Comparison of ENCODE assay signal across 26 cellular contexts in the genomic region with DNA sequence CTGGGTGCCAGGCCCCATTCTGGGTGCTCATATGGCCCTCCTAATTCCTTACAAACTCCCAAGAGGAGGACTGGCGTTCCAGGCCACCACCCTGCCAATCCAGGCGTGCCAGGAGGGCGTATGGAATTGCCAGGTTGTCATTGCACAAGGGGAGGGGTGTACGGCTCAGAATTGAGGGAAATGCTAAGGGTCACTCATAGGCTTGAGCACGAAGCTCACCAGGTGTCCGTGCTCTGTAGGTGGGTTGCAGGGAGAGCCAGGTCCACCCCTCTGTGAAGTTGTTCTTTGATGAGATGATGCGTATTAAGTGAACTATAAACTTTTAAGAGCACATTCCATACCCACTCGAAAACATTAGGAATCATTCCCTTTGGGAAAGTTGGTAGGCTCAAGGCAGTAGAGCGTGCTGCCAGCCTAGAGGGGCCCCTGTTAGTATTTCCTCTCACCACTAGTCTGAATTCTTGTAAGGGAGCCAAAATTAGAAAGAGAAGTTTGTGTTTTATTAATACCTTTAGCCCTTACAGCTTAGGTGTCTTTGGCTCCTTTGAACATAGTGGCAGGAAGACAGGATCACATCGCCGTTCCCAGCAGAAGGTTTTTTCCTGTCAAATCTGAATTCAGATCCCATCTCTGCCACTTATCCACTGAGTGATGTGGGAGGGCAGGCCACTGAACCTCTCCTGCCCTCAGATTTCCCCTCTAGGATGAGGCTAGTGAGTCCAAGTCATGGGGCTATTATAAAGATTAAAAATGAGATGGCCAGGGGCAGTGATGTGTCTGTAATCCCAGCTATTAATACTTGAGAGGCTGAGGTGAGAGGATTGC. TPM values are rescaled to one million over a fixed set of nuclear protein-coding genes. Genes with fewer than 3 reads are reported as not detected.
A peak's percentile ranks its signal among the peaks of the same experiment; 100 is the strongest.
DNase-seq lines count a peak whose midpoint lies in the region; ATAC-seq and TF ChIP-seq lines count a peak whose summit lies in the region.
"Had no signal": no experiment of that assay in that cellular context is flagged by ENCODE, and none has a peak within 500 bp of the region (broad histone marks: within the 10 kb centered on the region; RNA-seq: fewer than 3 reads in every experiment).

No MANE protein-coding gene starts in this region.

- peaks cover 16% of the 10 kb centered on the region for H3K4me1 ChIP-seq in osteoblast (ENCODE audit: insufficient read depth, low read length)
- H3K4me1 ChIP-seq in left lung = peaks cover 0 to 16% of the 10 kb centered on the region in 2 donors

- H3K27me3 ChIP-seq in osteoblast (ENCODE audit: insufficient read depth, low read length) = no peaks in the 10 kb centered on the region
- H3K27me3 ChIP-seq in left lung = no peaks in the 10 kb centered on the region
- H3K27me3 ChIP-seq: BLaER1 treated with 17β-estradiol and CSF1 and Interleukin-3, amounts not matched to agents 10 nM and 100 nM; cardiac muscle cell; esophagus muscularis mucosa; foreskin keratinocyte; transverse colon had no signal

- H4K20me1 ChIP-seq in osteoblast (ENCODE audit: insufficient read depth, low read length) = no peaks in the 10 kb centered on the region
- H4K20me1 ChIP-seq: BLaER1 treated with 17β-estradiol and CSF1 and Interleukin-3, amounts not matched to agents 10 nM and 100 nM had no signal

- ATAC-seq in GM21717 (IDR thresholded peaks at IDR 0.05; ENCODE audit: unreplicated experiment) (no peak), left lung (no peak), GM21381 (IDR thresholded peaks at IDR 0.05; ENCODE audit: unreplicated experiment) (no peak)
- ATAC-seq: foreskin keratinocyte, left ventricle myocardium superior had no signal

- TF ChIP-seq CTCF in osteoblast (IDR thresholded peaks at IDR 0.05; ENCODE audit: extremely low read depth, low read depth, low read length) = no peak
- TF ChIP-seq CTCF in left lung (IDR thresholded peaks at IDR 0.05) = no peak

- in situ Hi-C loops in ACHN (cut with HindIII; ENCODE audit: low pct_ligation_motif_present, low pct_unique_long_range_greater_than_20kb, low sequenced_read_pairs) = no loop called here

- H3K4me2 ChIP-seq in osteoblast (ENCODE audit: insufficient read depth, low read length) = no peak overlapping the region
- H3K4me2 ChIP-seq: BLaER1 treated with 17β-estradiol and CSF1 and Interleukin-3, amounts not matched to agents 10 nM and 100 nM had no signal

- no peaks in the 10 kb centered on the region for H3K36me3 ChIP-seq in osteoblast (ENCODE audit: insufficient read depth, low read length)
- H3K36me3 ChIP-seq in left lung = no peaks in the 10 kb centered on the region
- H3K36me3 ChIP-seq: BLaER1 treated with 17β-estradiol and CSF1 and Interleukin-3, amounts not matched to agents 10 nM and 100 nM; cardiac muscle cell; esophagus muscularis mucosa; transverse colon had no signal

- no peaks in the 10 kb centered on the region for H3K79me2 ChIP-seq in osteoblast (ENCODE audit: insufficient read depth, low read length)

- no peak overlapping the region for H2AFZ ChIP-seq in osteoblast (ENCODE audit: low read length)

- DNase-seq in ACHN (peak; percentile 97), HK-2 (ENCODE audit: unreplicated experiment) (peak; percentile 64), glomerular visceral epithelial cell (ENCODE audit: extremely low spot score) (peak; percentile 63), osteoblast (ENCODE audit: insufficient read length, low spot score, missing footprints) (peak; percentile 34), left lung (no peak), NCI-H526 treated with DMSO at 0.1 percent for 48 hours (lab: John Stamatoyannopoulos, UW) (no peak)
- DNase-seq: activated CD4-positive, alpha-beta T cell treated with anti-CD3 and anti-CD28 coated beads, Interleukin-2, amount 10 ng/mL, durations not matched to agents 7 days and 5 days; anterior cingulate cortex; COR-L47; DMS79; foreskin keratinocyte; GF-D8; left ventricle myocardium superior; naive B cell; NCI-H187; NCI-H2171 treated with DMSO at 0.1 percent for 48 hours; NCI-H526; retina; SHP77 treated with DMSO at 0.1 percent for 48 hours; transverse colon had no signal

- no peak overlapping the region for H3K4me3 ChIP-seq in osteoblast (ENCODE audit: insufficient read depth, low read length)
- no peak overlapping the region for H3K4me3 ChIP-seq in left lung
- H3K4me3 ChIP-seq: BLaER1 treated with 17β-estradiol and CSF1 and Interleukin-3, amounts not matched to agents 10 nM and 100 nM; cardiac muscle cell; esophagus muscularis mucosa; transverse colon had no signal

- intact Hi-C loops in left lung (cut with DNase I) = no loop called here

- no peaks in the 10 kb centered on the region for H3K9me3 ChIP-seq in osteoblast (ENCODE audit: low read depth, low read length)
- H3K9me3 ChIP-seq in left lung = no peaks in the 10 kb centered on the region
- H3K9me3 ChIP-seq: esophagus muscularis mucosa, transverse colon had no signal

- H3K27ac ChIP-seq in osteoblast (ENCODE audit: low read depth, low read length) (no peak overlapping the region), left lung (no peak overlapping the region)
- H3K27ac ChIP-seq: BLaER1 treated with 17β-estradiol and CSF1 and Interleukin-3, amounts not matched to agents 10 nM and 100 nM; cardiac muscle cell; esophagus muscularis mucosa; foreskin keratinocyte; HL-60; transverse colon had no signal

RNA-seq across cellular contexts. Expression of a gene that starts 38.7 kb away (rescaled TPM):
- total RNA-seq in osteoblast (29.3 and 41.8 TPM in 2 replicates), left lung (10 to 100 TPM; 44.8 to 53.5 TPM)

Comparison
In these comparisons a context has a peak if more than half of its experiments do, and no peak if none do; other contexts are left out.
1. DNase-seq: peak in ACHN (single experiment), HK-2 (single experiment), glomerular visceral epithelial cell (single experiment) and osteoblast (single experiment); none in left lung (0 of 2) and NCI-H526 treated with DMSO at 0.1 percent for 48 hours (single experiment).